Comparison of ENCODE assay signal across 15 cellular contexts in genomic region chr9:113513541-113513940, GRCh38. TPM values are rescaled to one million over a fixed set of nuclear protein-coding genes. Genes with fewer than 3 reads are reported as not detected.
A peak's percentile ranks its signal among the peaks of the same experiment; 100 is the strongest.
DNase-seq lines count a peak whose midpoint lies in the region; ATAC-seq and TF ChIP-seq lines count a peak whose summit lies in the region.
"Had no signal": no experiment of that assay in that cellular context is flagged by ENCODE, and none has a peak within 500 bp of the region (broad histone marks: within the 10 kb centered on the region; RNA-seq: fewer than 3 reads in every experiment).

No MANE protein-coding gene starts in this region.

- peaks cover 2% of the 10 kb centered on the region for H3K27me3 Mint-ChIP-seq in activated naive CD4-positive, alpha-beta T cell treated with anti-CD3 and anti-CD28 coated beads for 36 hours (ENCODE audit: low read depth)
- peaks cover 2% of the 10 kb centered on the region for H3K27me3 Mint-ChIP-seq in activated CD4-positive, alpha-beta memory T cell treated with anti-CD3 and anti-CD28 coated beads for 36 hours
- no peaks in the 10 kb centered on the region for H3K27me3 Mint-ChIP-seq in effector memory CD8-positive, alpha-beta T cell
- H3K27me3 Mint-ChIP-seq: activated B cell treated with CpG ODN at 0.5 μM for 24 hours had no signal

- no peaks in the 10 kb centered on the region for H3K9me3 ChIP-seq in thyroid gland
- H3K9me3 ChIP-seq: neutrophil, right atrium auricular region, vagina had no signal

- no peak overlapping the region for H3K4me3 ChIP-seq in thyroid gland (replicated peaks in 1 of 3)
- H3K4me3 ChIP-seq: right atrium auricular region, vagina had no signal

- H3K27ac ChIP-seq in thyroid gland: no peak overlapping the region
- H3K27ac ChIP-seq: neutrophil, vagina had no signal

- POLR2A ChIA-PET in activated CD4-positive, alpha-beta memory T cell treated with anti-CD3 and anti-CD28 coated beads for 36 hours (lab: Charles Lee): interaction anchor here (3.2 kb wide), 1 partner anchor 10 kb away, joined by 24 read pairs; no protein-coding TSS in a partner anchor

- peaks cover 6 to 40% of the 10 kb centered on the region in 2 donors for H3K4me1 ChIP-seq in thyroid gland
- H3K4me1 ChIP-seq: vagina had no signal

- H3K27me3 ChIP-seq in thyroid gland: no peaks in the 10 kb centered on the region
- H3K27me3 ChIP-seq: neutrophil, right atrium auricular region, vagina had no signal

- no peak for TF ChIP-seq POLR2A in thyroid gland (IDR thresholded peaks at IDR 0.05)

- no peaks in the 10 kb centered on the region for H3K36me3 Mint-ChIP-seq in activated naive CD4-positive, alpha-beta T cell treated with anti-CD3 and anti-CD28 coated beads for 36 hours (ENCODE audit: low read depth)
- H3K36me3 Mint-ChIP-seq in activated CD4-positive, alpha-beta memory T cell treated with anti-CD3 and anti-CD28 coated beads for 36 hours: peaks cover 7% of the 10 kb centered on the region
- peaks cover 14% of the 10 kb centered on the region for H3K36me3 Mint-ChIP-seq in effector memory CD8-positive, alpha-beta T cell (ENCODE audit: insufficient read depth)

- DNase-seq in activated naive CD4-positive, alpha-beta T cell treated with anti-CD3 and anti-CD28 coated beads for 36 hours: peak; percentile 18
- DNase-seq in activated naive CD4-positive, alpha-beta T cell treated with Interleukin-2 at 50 U/mL for 16 hours: no peak
- peak; percentile 20 for DNase-seq in activated CD4-positive, alpha-beta memory T cell treated with anti-CD3 and anti-CD28 coated beads for 36 hours
- DNase-seq in effector memory CD8-positive, alpha-beta T cell: no peak
- DNase-seq in thyroid gland (peak; percentile 60 to 68), sciatic nerve (ENCODE audit: low spot score) (no peak), GF-D8 (lab: John Stamatoyannopoulos, UW) (no peak)
- DNase-seq: activated B cell treated with CpG ODN at 0.5 μM for 24 hours, NCI-H1048, NCI-H2107, NCI-H524 treated with DMSO at 0.1 percent for 48 hours had no signal

- CTCF ChIA-PET in activated naive CD4-positive, alpha-beta T cell treated with anti-CD3 and anti-CD28 coated beads for 36 hours (lab: Charles Lee): interaction anchor here (0.5 to 2.0 kb wide), 3 partner anchors 57 to 143 kb away, joined by 4 to 8 read pairs (median 4); no protein-coding TSS in a partner anchor
- CTCF ChIA-PET in activated CD4-positive, alpha-beta memory T cell treated with anti-CD3 and anti-CD28 coated beads for 36 hours (lab: Charles Lee): interaction anchor here (0.6 to 2.3 kb wide), 5 partner anchors 29 to 241 kb away, joined by 3 to 6 read pairs (median 4); no protein-coding TSS in a partner anchor

- peaks cover 64% of the 10 kb centered on the region for H3K4me1 Mint-ChIP-seq in activated naive CD4-positive, alpha-beta T cell treated with anti-CD3 and anti-CD28 coated beads for 36 hours (ENCODE audit: low read depth)
- peaks cover 62% of the 10 kb centered on the region for H3K4me1 Mint-ChIP-seq in activated CD4-positive, alpha-beta memory T cell treated with anti-CD3 and anti-CD28 coated beads for 36 hours (ENCODE audit: low read depth)
- peaks cover 61 to 72% of the 10 kb centered on the region in 2 donors for H3K4me1 Mint-ChIP-seq in effector memory CD8-positive, alpha-beta T cell (ENCODE audit: low read depth in 2 of 2)

- no peaks in the 10 kb centered on the region for H3K36me3 ChIP-seq in thyroid gland
- H3K36me3 ChIP-seq: neutrophil, vagina had no signal

- intact Hi-C loops in activated naive CD4-positive, alpha-beta T cell treated with anti-CD3 and anti-CD28 coated beads for 36 hours (cut with micrococcal nuclease): loop anchor here (2.0 to 10.0 kb wide), 4 partner anchors 34 to 861 kb away; partner anchors contain the start of genes CDC26 and PRPF4
- intact Hi-C loops in activated CD4-positive, alpha-beta memory T cell treated with anti-CD3 and anti-CD28 coated beads for 36 hours (cut with micrococcal nuclease): loop anchor here (5.0 to 10.0 kb wide), 3 partner anchors 144 to 239 kb away; partner anchors contain the start of genes BSPRY, CDC26, PRPF4 and WDR31
- intact Hi-C loops in thyroid gland (cut with DNase I): loop anchor here (10.0 kb wide), 1 partner anchor 61 kb away; no protein-coding TSS in a partner anchor
- intact Hi-C loops in sciatic nerve (cut with DNase I): loop anchor here (10.0 kb wide), 1 partner anchor 1351 kb away; no protein-coding TSS in a partner anchor

- 92 to 100% methylated on average over 1 to 2 of the region's 2 CpGs for WGBS in thyroid gland, 2 donors

- H3K4me3 Mint-ChIP-seq in activated naive CD4-positive, alpha-beta T cell treated with anti-CD3 and anti-CD28 coated beads for 36 hours: no peak overlapping the region
- peak overlapping the region; percentile 54 for H3K4me3 Mint-ChIP-seq in activated CD4-positive, alpha-beta memory T cell treated with anti-CD3 and anti-CD28 coated beads for 36 hours
- peak overlapping the region; percentile 81 to 84 for H3K4me3 Mint-ChIP-seq in effector memory CD8-positive, alpha-beta T cell
- H3K4me3 Mint-ChIP-seq: activated B cell treated with CpG ODN at 0.5 μM for 24 hours had no signal

- H3K9me3 Mint-ChIP-seq in activated naive CD4-positive, alpha-beta T cell treated with anti-CD3 and anti-CD28 coated beads for 36 hours: no peaks in the 10 kb centered on the region
- no peaks in the 10 kb centered on the region for H3K9me3 Mint-ChIP-seq in activated CD4-positive, alpha-beta memory T cell treated with anti-CD3 and anti-CD28 coated beads for 36 hours
- H3K9me3 Mint-ChIP-seq in effector memory CD8-positive, alpha-beta T cell: no peaks in the 10 kb centered on the region
- H3K9me3 Mint-ChIP-seq: activated B cell treated with CpG ODN at 0.5 μM for 24 hours had no signal

- no peak for TF ChIP-seq CTCF in thyroid gland (IDR thresholded peaks at IDR 0.05)

- H3K27ac Mint-ChIP-seq in activated naive CD4-positive, alpha-beta T cell treated with anti-CD3 and anti-CD28 coated beads for 36 hours: no peak overlapping the region
- peak overlapping the region; percentile 69 for H3K27ac Mint-ChIP-seq in activated CD4-positive, alpha-beta memory T cell treated with anti-CD3 and anti-CD28 coated beads for 36 hours
- H3K27ac Mint-ChIP-seq in effector memory CD8-positive, alpha-beta T cell: peak overlapping the region; percentile 92 to 94
- H3K27ac Mint-ChIP-seq: activated B cell treated with CpG ODN at 0.5 μM for 24 hours had no signal

- ATAC-seq in effector memory CD8-positive, alpha-beta T cell (replicated peaks): no peak
- no peak for ATAC-seq in sciatic nerve
- ATAC-seq in GM21360 (IDR thresholded peaks at IDR 0.05; ENCODE audit: unreplicated experiment): no peak

RNA-seq across cellular contexts. Expression of gene RGS3, which starts 50.0 kb away (rescaled TPM):
- 10 to 100 TPM; 11.9 to 12.6 TPM for total RNA-seq in activated naive CD4-positive, alpha-beta T cell treated with anti-CD3 and anti-CD28 coated beads for 36 hours
- total RNA-seq in activated CD4-positive, alpha-beta memory T cell treated with anti-CD3 and anti-CD28 coated beads for 36 hours: 10 to 100 TPM; 54.4 to 57.7 TPM
- 10 to 100 TPM; 43.0 to 66.2 (median 55.6) TPM for total RNA-seq in thyroid gland
- 43.1 TPM for total RNA-seq in sciatic nerve

Comparison
In these comparisons a context has a peak if more than half of its experiments do, and no peak if none do; other contexts are left out.
1. DNase-seq: peak in activated naive CD4-positive, alpha-beta T cell treated with anti-CD3 and anti-CD28 coated beads for 36 hours (single experiment), activated CD4-positive, alpha-beta memory T cell treated with anti-CD3 and anti-CD28 coated beads for 36 hours (single experiment) and thyroid gland (2 of 2); none in activated naive CD4-positive, alpha-beta T cell treated with Interleukin-2 at 50 U/mL for 16 hours (single experiment), effector memory CD8-positive, alpha-beta T cell (0 of 3), sciatic nerve (single experiment) and GF-D8 (single experiment).